ENCODE assay signal across 9 cellular contexts in genomic region chr13:90047600-90047999, GRCh38.
"Had no signal": no experiment of that assay in that cellular context is flagged by ENCODE, and none has a peak within 500 bp of the region (broad histone marks: within the 10 kb centered on the region; RNA-seq: fewer than 3 reads in every experiment).

No MANE protein-coding gene starts in this region.

- H2AFZ ChIP-seq: GM23248 had no signal

- ATAC-seq: HCT116, HepG2 had no signal

- H3K27ac ChIP-seq: GM23248, HL-60 had no signal

- H3K27me3 Mint-ChIP-seq: IgD-negative memory B cell had no signal

- H3K4me1 ChIP-seq: HAP-1 had no signal

- H3K36me3 ChIP-seq: HAP-1 had no signal

- H3K9ac ChIP-seq: GM23248 had no signal

- H3K36me3 Mint-ChIP-seq: IgD-negative memory B cell had no signal

- FAIRE-seq: HepG2 had no signal

- H3K4me1 Mint-ChIP-seq: IgD-negative memory B cell had no signal

- DNase-seq: GM23248, GOT3, H7, KG1 had no signal

- H3K4me3 ChIP-seq: GM23248, HAP-1 had no signal

- H3K9me3 ChIP-seq: HAP-1 had no signal

- H3K27ac Mint-ChIP-seq: IgD-negative memory B cell had no signal

- H3K4me3 Mint-ChIP-seq: IgD-negative memory B cell had no signal
